ENCODE assay signal across 28 cellular contexts in the genomic region with DNA sequence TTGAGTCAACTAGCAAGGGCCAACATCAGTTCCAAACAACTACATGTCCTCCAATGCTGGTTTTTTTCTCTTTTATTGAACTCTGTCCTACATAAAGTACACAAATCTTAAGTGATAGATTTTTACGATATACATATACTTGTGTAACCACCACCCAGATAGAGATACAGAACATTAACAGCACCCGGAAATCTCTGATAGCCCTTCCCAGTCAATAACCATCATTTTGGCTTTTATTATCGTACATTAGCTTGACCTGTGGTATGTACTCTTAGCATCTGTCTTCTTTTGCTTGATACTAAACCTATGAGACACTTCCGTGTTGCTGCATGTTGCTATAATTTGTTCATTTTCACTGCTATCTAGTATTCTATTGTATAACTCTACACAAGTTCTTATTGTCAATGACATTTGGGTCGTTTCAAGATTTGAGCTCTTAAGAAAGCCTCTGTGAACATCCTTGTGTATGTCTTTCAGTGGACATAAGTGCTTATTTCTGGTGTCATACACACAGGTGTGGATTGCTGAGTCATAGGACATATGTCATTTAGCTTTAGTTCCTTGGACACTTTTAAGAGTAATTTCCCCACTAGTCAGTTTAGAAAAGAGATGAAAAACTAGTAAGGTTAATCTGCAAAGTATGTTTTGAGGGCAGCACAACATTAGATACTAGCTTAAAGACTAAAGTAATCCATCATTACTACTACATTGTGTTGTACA.
"Had no signal": no experiment of that assay in that cellular context is flagged by ENCODE, and none has a peak within 500 bp of the region (broad histone marks: within the 10 kb centered on the region; RNA-seq: fewer than 3 reads in every experiment).

No MANE protein-coding gene starts in this region.

- H2AFZ ChIP-seq: neural progenitor cell, parathyroid adenoma had no signal

- H3K4me1 ChIP-seq: parathyroid adenoma, psoas muscle, spleen, suprapubic skin, testis, tibial artery, upper lobe of right lung, uterus had no signal

- H3K4me2 ChIP-seq: neural progenitor cell, smooth muscle cell had no signal

- H3K27me3 ChIP-seq: neural progenitor cell, ovary, suprapubic skin, testis, tibial artery, transverse colon, upper lobe of right lung, uterus had no signal

- H3K9ac ChIP-seq: neural progenitor cell, parathyroid adenoma had no signal

- H3K4me3 ChIP-seq: neural progenitor cell, ovary, psoas muscle, skin epidermis, smooth muscle cell, spleen, suprapubic skin, testis, tibial artery, transverse colon, upper lobe of right lung, uterus had no signal

- H3K36me3 ChIP-seq: neural progenitor cell, ovary, spleen, suprapubic skin, tibial artery, transverse colon, upper lobe of right lung, uterus had no signal

- H3K9me3 ChIP-seq: ovary, psoas muscle, suprapubic skin, testis, tibial artery, transverse colon, upper lobe of right lung, uterus had no signal

- DNase-seq: natural killer cell; occipital lobe; ovary; posterior cingulate gyrus; psoas muscle; right cardiac atrium; spleen; stimulated activated CD4-positive, alpha-beta T cell treated with anti-CD3 and anti-CD28 coated beads, Interleukin-12 subunit alpha, Interleukin-12 subunit beta, amount 100 ng/mL, for 4 hours; stimulated activated CD4-positive, alpha-beta T cell treated with anti-CD3 and anti-CD28 coated beads, Interleukin-1b, Interleukin-23, amount 100 ng/mL, for 48 hours; stimulated activated CD4-positive, alpha-beta T cell treated with anti-CD3 and anti-CD28 coated beads, Interleukin-4, amount 100 ng/mL, for 1 hour; stimulated activated CD4-positive, alpha-beta T cell treated with anti-CD3 and anti-CD28 coated beads, Interleukin-4, amount 100 ng/mL, for 4 hours; stimulated activated CD8-positive, alpha-beta memory T cell treated with anti-CD3 and anti-CD28 coated beads, Interleukin-4, amount 100 ng/mL, for 48 hours; stimulated activated naive CD4-positive, alpha-beta T cell; stimulated activated naive CD8-positive, alpha-beta T cell treated with anti-CD3 and anti-CD28 coated beads, Interleukin-15, amount 100 ng/mL, for 72 hours; stimulated activated naive CD8-positive, alpha-beta T cell treated with anti-CD3 and anti-CD28 coated beads, Interleukin-15, Interleukin-2, amounts not matched to agents 100 U/mL and 50 U/mL, for 24 hours; substantia nigra; testis; tibial artery; transverse colon; upper lobe of right lung; uterus had no signal

- H3K27ac ChIP-seq: neural progenitor cell, ovary, parathyroid adenoma, psoas muscle, skin epidermis, spleen, suprapubic skin, testis, tibial artery, transverse colon, upper lobe of right lung, uterus had no signal

- ATAC-seq: natural killer cell; psoas muscle; right cardiac atrium; sciatic nerve; stimulated activated memory B cell treated with anti-CD40 and anti-IgM and Interleukin-4, amounts not matched to agents 10 μg/mL and 1 μg/mL and 100 μg/mL, for 72 hours; stimulated activated naive CD8-positive, alpha-beta T cell treated with anti-CD3 and anti-CD28 coated beads, Interleukin-15, amount 100 ng/mL, for 72 hours; stimulated activated naive CD8-positive, alpha-beta T cell treated with anti-CD3 and anti-CD28 coated beads, Interleukin-15, Interleukin-2, amounts not matched to agents 100 U/mL and 50 U/mL, for 24 hours; upper lobe of right lung had no signal

- H3K79me2 ChIP-seq: parathyroid adenoma had no signal
